In the genomic region with DNA sequence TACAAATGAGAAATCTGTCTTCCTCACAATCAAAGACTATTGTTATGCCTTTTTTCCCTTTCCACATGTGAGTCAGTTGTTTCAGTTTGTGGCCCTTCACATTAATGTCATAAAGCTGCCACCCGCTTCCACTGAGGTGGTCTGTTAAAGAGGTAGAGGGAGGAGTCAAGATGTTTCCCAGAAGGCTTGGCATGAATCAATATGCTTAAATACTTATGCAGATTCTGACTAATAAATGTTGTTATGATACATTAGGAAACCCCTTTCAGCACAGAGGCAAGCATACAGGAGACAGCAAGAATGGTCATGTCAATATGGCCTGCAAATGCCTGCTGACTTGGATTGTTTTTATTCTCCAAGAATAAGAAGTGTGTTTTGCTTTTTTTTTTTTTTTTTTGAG, we compare ENCODE assay signal across 1 cellular context.
TF ChIP-seq lines count a peak whose summit lies in the region.

No MANE protein-coding gene starts in this region.

TF ChIP-seq in GM12878, 131 proteins besides CTCF, POLR2A, EP300 and RAD21:
- TF ChIP-seq HCFC1 (IDR thresholded peaks at IDR 0.05; ENCODE audit: low read length) (no peak), RCOR1 (conservative IDR thresholded peaks at IDR 0.05; ENCODE audit: low read depth, low read length) (no peak), PRDM15 (CRISPR knock-in tag; IDR thresholded peaks at IDR 0.05) (no peak), KDM1A (IDR thresholded peaks at IDR 0.05; ENCODE audit: borderline replicate concordance) (no peak), FOXM1 (IDR thresholded peaks at IDR 0.05; ENCODE audit: low read depth, low read length) (no peak), SUZ12 (IDR thresholded peaks at IDR 0.05; ENCODE audit: unreplicated experiment) (no peak), MYB (IDR thresholded peaks at IDR 0.05; ENCODE audit: borderline replicate concordance, low read depth, low read length) (no peak)
